Comparison of ENCODE assay signal across 2 cellular contexts in genomic region chr13:28402057-28402381, GRCh38.
TF ChIP-seq lines count a peak whose summit lies in the region.

No MANE protein-coding gene starts in this region.

TF ChIP-seq in SK-N-SH, 30 proteins besides CTCF, POLR2A, EP300 and RAD21 (continued from another document):
- no peak for TF ChIP-seq USF2 (IDR thresholded peaks at IDR 0.05; ENCODE audit: borderline replicate concordance, low read depth, low read length)
TF ChIP-seq in SK-N-SH: peak in this region for 0.

TF ChIP-seq in SK-N-SH treated with all-trans-retinoic acid at 6 μM for 48 hours, 23 proteins besides CTCF, POLR2A, EP300 and RAD21 (continued from another document):
- no peak for TF ChIP-seq CSRNP3 (CRISPR knock-in tag; IDR thresholded peaks at IDR 0.05)
